16 cellular contexts compared by ENCODE assay signal in the genomic region with DNA sequence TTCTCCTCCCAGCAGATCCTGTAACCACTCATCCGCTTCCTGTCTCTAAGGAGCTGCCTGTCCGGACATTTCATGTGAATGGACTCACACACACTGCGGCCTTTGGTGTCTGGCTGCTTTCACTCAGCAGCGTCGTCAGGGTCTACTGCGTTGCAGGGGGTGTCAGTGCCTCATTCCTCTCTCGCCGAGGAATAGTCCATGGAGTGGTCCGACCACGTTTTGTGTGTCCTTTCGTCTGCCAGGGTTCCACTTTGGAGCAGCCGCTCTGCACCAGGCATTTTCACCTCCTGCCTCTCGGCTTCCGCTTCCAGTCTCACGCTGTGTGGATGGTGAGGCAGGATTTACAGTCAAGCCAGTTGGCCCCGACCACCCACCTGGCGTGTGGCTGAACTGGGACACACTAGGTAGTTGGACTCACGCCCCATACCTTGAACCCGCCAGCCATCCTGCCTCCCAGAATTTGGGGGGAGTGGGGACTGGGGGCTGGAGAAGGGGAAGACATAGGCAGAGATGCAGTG.
"Had no signal": no experiment of that assay in that cellular context is flagged by ENCODE, and none has a peak within 500 bp of the region (broad histone marks: within the 10 kb centered on the region; RNA-seq: fewer than 3 reads in every experiment).

No MANE protein-coding gene starts in this region.

- H3K9me3 ChIP-seq: heart right ventricle, left lung, tibial nerve had no signal

- H3K36me3 Mint-ChIP-seq: activated CD4-positive, alpha-beta memory T cell treated with anti-CD3 and anti-CD28 coated beads for 36 hours; activated naive CD8-positive, alpha-beta T cell treated with anti-CD3 and anti-CD28 coated beads for 36 hours; memory B cell had no signal

- H3K27me3 ChIP-seq: heart right ventricle, tibial nerve had no signal

- FAIRE-seq: frontal cortex, small intestine had no signal

- H3K27ac Mint-ChIP-seq: activated CD4-positive, alpha-beta memory T cell treated with anti-CD3 and anti-CD28 coated beads for 36 hours; activated naive CD8-positive, alpha-beta T cell treated with anti-CD3 and anti-CD28 coated beads for 36 hours; memory B cell; nephron progenitor cell had no signal

- H3K4me3 ChIP-seq: heart right ventricle, left lung, tibial nerve had no signal

- H3K36me3 ChIP-seq: heart right ventricle, left lung, tibial nerve had no signal

- H3K4me3 Mint-ChIP-seq: activated CD4-positive, alpha-beta memory T cell treated with anti-CD3 and anti-CD28 coated beads for 36 hours; activated naive CD8-positive, alpha-beta T cell treated with anti-CD3 and anti-CD28 coated beads for 36 hours; activated T-cell treated with anti-CD3 and anti-CD28 coated beads, Interleukin-2, amount 50 U/mL, for 4 hours; memory B cell had no signal

- H3K27ac ChIP-seq: heart right ventricle, left lung, tibial nerve had no signal

- DNase-seq: activated CD4-positive, alpha-beta memory T cell treated with anti-CD3 and anti-CD28 coated beads for 36 hours; activated CD4-positive, alpha-beta T cell treated with anti-CD3 and anti-CD28 coated beads for 1 hour; activated effector memory CD4-positive, alpha-beta T cell treated with anti-CD3 and anti-CD28 coated beads, Interleukin-2, amount 50 U/mL, for 16 hours; activated naive CD8-positive, alpha-beta T cell treated with anti-CD3 and anti-CD28 coated beads for 36 hours; activated T-cell treated with anti-CD3 and anti-CD28 coated beads, Interleukin-2, amount 50 U/mL, for 4 hours; anterior cingulate cortex; cortex of kidney; effector CD8-positive, alpha-beta T cell; heart right ventricle; islet precursor cell; left lung; nephron progenitor cell; small intestine had no signal

- H3K27me3 Mint-ChIP-seq: activated naive CD8-positive, alpha-beta T cell treated with anti-CD3 and anti-CD28 coated beads for 36 hours had no signal

- ATAC-seq: activated T-cell treated with anti-CD3 and anti-CD28 coated beads, Interleukin-2, amount 50 U/mL, for 4 hours; heart right ventricle; left lung had no signal

- H3K9me3 Mint-ChIP-seq: activated CD4-positive, alpha-beta memory T cell treated with anti-CD3 and anti-CD28 coated beads for 36 hours; activated naive CD8-positive, alpha-beta T cell treated with anti-CD3 and anti-CD28 coated beads for 36 hours; activated T-cell treated with anti-CD3 and anti-CD28 coated beads, Interleukin-2, amount 50 U/mL, for 4 hours; memory B cell; nephron progenitor cell had no signal
